ENCODE assay signal across 16 cellular contexts in the genomic region with DNA sequence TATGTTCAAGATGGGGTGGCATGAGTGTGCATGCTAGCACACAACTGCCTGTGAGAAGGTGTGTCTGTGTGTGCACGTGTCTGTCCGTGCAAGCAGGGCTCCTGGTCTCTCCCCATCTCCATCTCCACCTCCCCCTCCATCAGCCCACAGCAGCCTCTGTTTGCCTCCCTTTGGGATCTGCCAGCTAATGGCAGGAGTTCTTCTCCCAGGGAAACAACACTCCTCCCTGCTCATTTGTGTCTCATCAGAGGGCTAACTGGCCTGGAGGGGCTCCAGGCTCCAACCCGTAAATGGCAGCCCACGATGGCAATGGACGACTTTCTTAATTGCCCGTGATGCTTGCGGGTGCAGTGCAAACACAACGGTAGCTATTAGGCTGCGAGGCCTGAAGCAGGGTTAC.
"Had no signal": no experiment of that assay in that cellular context is flagged by ENCODE, and none has a peak within 500 bp of the region (broad histone marks: within the 10 kb centered on the region; RNA-seq: fewer than 3 reads in every experiment).

No MANE protein-coding gene starts in this region.

- ATAC-seq: heart left ventricle; mucosa of descending colon; naive thymus-derived CD8-positive, alpha-beta T cell had no signal

- DNase-seq: effector CD4-positive, alpha-beta T cell; foreskin melanocyte; heart left ventricle; hippocampal formation; kidney glomerular epithelial cell; mammary epithelial cell; mucosa of descending colon; naive thymus-derived CD8-positive, alpha-beta T cell; ovary; sigmoid colon; stimulated activated CD4-positive, alpha-beta T cell treated with anti-CD3 and anti-CD28 coated beads, Interleukin-2, amount 100 ng/mL, for 24 hours; stimulated activated CD4-positive, alpha-beta T cell treated with anti-CD3 and anti-CD28 coated beads, Interleukin-4, amount 100 ng/mL, for 4 hours; stimulated activated naive CD4-positive, alpha-beta T cell; stomach; substantia nigra; transverse colon had no signal
